In the genomic region with DNA sequence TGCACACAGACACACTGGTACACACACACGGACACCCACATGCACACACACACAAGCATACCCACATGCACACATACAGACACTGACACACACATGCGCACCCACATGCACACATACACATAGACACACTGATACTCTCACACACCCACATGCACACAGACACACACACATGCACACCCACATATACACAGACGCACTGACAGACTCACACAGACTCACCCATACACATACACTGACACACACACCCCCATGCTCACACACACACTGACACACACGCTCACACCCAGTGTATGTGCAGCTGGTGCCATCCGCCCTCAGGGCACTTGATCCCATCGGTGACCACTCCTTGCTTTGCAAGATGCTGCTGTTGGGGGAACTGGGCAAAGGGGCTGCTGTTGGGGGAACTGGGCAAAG, we compare ENCODE assay signal across 20 cellular contexts. TPM values are rescaled to one million over a fixed set of nuclear protein-coding genes. Genes with fewer than 3 reads are reported as not detected.
DNase-seq lines count a peak whose midpoint lies in the region; ATAC-seq and TF ChIP-seq lines count a peak whose summit lies in the region.
"Had no signal": no experiment of that assay in that cellular context is flagged by ENCODE, and none has a peak within 500 bp of the region (broad histone marks: within the 10 kb centered on the region; RNA-seq: fewer than 3 reads in every experiment).

No MANE protein-coding gene starts in this region.

- no peaks in the 10 kb centered on the region for H3K27me3 ChIP-seq in SK-N-SH (ENCODE audit: insufficient read depth)
- H3K27me3 ChIP-seq in Peyer's patch: no peaks in the 10 kb centered on the region
- H3K27me3 ChIP-seq: SJCRH30 had no signal

- H3K79me2 ChIP-seq in SK-N-SH (ENCODE audit: insufficient read depth): no peaks in the 10 kb centered on the region

- POLR2A ChIA-PET in SK-N-SH (lab: Yijun Ruan, JAX): no interaction called here

- no peak for TF ChIP-seq POLR2A in Peyer's patch (IDR thresholded peaks at IDR 0.05)

- no peaks in the 10 kb centered on the region for H4K20me1 ChIP-seq in SK-N-SH (ENCODE audit: insufficient read depth)

- TF ChIP-seq CTCF in SK-N-SH (IDR thresholded peaks at IDR 0.05) (no peak), Peyer's patch (IDR thresholded peaks at IDR 0.05) (no peak)

- no peak overlapping the region for H2AFZ ChIP-seq in SK-N-SH (ENCODE audit: low read depth)

- TF ChIP-seq RAD21 in SK-N-SH (IDR thresholded peaks at IDR 0.05; ENCODE audit: low read length): no peak

- no peak overlapping the region for H3K4me2 ChIP-seq in SK-N-SH
- H3K4me2 ChIP-seq: smooth muscle cell had no signal

- CTCF ChIA-PET in SK-N-SH (lab: Yijun Ruan, JAX): no interaction called here

- DNase-seq in SK-N-SH (peak; percentile 25), Peyer's patch (no peak), superior temporal gyrus (ENCODE audit: extremely low spot score) (peak; percentile 1)
- DNase-seq: glutamatergic neuron; NCI-H226; PC-3; stimulated activated CD4-positive, alpha-beta T cell treated with anti-CD3 and anti-CD28 coated beads, Interleukin-4, amount 100 ng/mL, for 1 hour had no signal

- no peak overlapping the region for H3K9ac ChIP-seq in SK-N-SH

- H3K4me1 ChIP-seq in SK-N-SH (ENCODE audit: control insufficient read depth in 1 of 2, insufficient read depth in 2 of 2, low read depth in 1 of 2, low read length in 1 of 2): peaks cover 0 to 18% of the 10 kb centered on the region in 2 experiments; a peak in 1 of 4 replicates
- H3K4me1 ChIP-seq in Peyer's patch: peaks cover 0 to 43% (median 15%) of the 10 kb centered on the region in 4 donors

- TF ChIP-seq EP300 in SK-N-SH (IDR thresholded peaks at IDR 0.05; ENCODE audit: borderline replicate concordance in 1 of 2, low read depth in 1 of 2, low read length in 1 of 2): no peak

- H3K9me2 ChIP-seq in SK-N-SH: no peaks in the 10 kb centered on the region

- peaks cover 4% of the 10 kb centered on the region for H3F3A ChIP-seq in SK-N-SH (replicated peaks; ENCODE audit: insufficient read depth)

- ATAC-seq in SK-N-SH treated with all-trans-retinoic acid at 6 μM for 48 hours (no peak), esophagus mucosa (peak; percentile 7), HG03354 (IDR thresholded peaks at IDR 0.05; ENCODE audit: poor library complexity, severe bottlenecking, unreplicated experiment) (no peak), HG02571 (IDR thresholded peaks at IDR 0.05; ENCODE audit: unreplicated experiment) (no peak), GM19035 (IDR thresholded peaks at IDR 0.05; ENCODE audit: unreplicated experiment) (no peak)
- ATAC-seq: PC-3 had no signal

- no peaks in the 10 kb centered on the region for H3K36me3 ChIP-seq in SK-N-SH (replicated peaks in 1 of 2; ENCODE audit: control insufficient read depth in 1 of 2, insufficient read depth in 2 of 2, low read length in 1 of 2)
- H3K36me3 ChIP-seq in Peyer's patch: no peaks in the 10 kb centered on the region
- H3K36me3 ChIP-seq: SJCRH30 had no signal

- H3K4me3 ChIP-seq in SK-N-SH (ENCODE audit: low read depth in 2 of 2, low read length in 1 of 2) (no peak overlapping the region), Peyer's patch (peak overlapping the region in 1 of 4 donors; percentile 16)
- H3K4me3 ChIP-seq: SJCRH30, smooth muscle cell had no signal

- no peak overlapping the region for H3K27ac ChIP-seq in SK-N-SH (ENCODE audit: low read depth in 2 of 2, low read length in 1 of 2)
- H3K27ac ChIP-seq in Peyer's patch: peak overlapping the region; percentile 17 to 81 (median 60)
- H3K27ac ChIP-seq: 22Rv1, SJCRH30 had no signal

- H3K9me3 ChIP-seq in SK-N-SH: no peaks in the 10 kb centered on the region
- H3K9me3 ChIP-seq in Peyer's patch: no peaks in the 10 kb centered on the region
- H3K9me3 ChIP-seq: SJCRH30 had no signal

- WGBS in SK-N-SH (ENCODE audit: low lambda C conversion rate): 88% methylated on average over 6 of the region's 6 CpGs

TF ChIP-seq in SK-N-SH, 30 proteins besides CTCF, POLR2A, EP300 and RAD21:
- TF ChIP-seq YY1 (IDR thresholded peaks at IDR 0.05; ENCODE audit: low read depth): no peak

TF ChIP-seq in SK-N-SH treated with all-trans-retinoic acid at 6 μM for 48 hours, 23 proteins besides CTCF, POLR2A, EP300 and RAD21:
- TF ChIP-seq ZNF8 (CRISPR knock-in tag; IDR thresholded peaks at IDR 0.05) (no peak), ZNF565 (CRISPR knock-in tag; conservative IDR thresholded peaks at IDR 0.05; ENCODE audit: low read depth) (no peak), ISL1 (CRISPR knock-in tag; IDR thresholded peaks at IDR 0.05) (no peak), ZC3H10 (CRISPR knock-in tag; IDR thresholded peaks at IDR 0.05) (no peak), GLIS3 (CRISPR knock-in tag; IDR thresholded peaks at IDR 0.05) (no peak), TCF4 (CRISPR knock-in tag; IDR thresholded peaks at IDR 0.05; ENCODE audit: borderline replicate concordance) (no peak)
- TF ChIP-seq, protein P1, sequence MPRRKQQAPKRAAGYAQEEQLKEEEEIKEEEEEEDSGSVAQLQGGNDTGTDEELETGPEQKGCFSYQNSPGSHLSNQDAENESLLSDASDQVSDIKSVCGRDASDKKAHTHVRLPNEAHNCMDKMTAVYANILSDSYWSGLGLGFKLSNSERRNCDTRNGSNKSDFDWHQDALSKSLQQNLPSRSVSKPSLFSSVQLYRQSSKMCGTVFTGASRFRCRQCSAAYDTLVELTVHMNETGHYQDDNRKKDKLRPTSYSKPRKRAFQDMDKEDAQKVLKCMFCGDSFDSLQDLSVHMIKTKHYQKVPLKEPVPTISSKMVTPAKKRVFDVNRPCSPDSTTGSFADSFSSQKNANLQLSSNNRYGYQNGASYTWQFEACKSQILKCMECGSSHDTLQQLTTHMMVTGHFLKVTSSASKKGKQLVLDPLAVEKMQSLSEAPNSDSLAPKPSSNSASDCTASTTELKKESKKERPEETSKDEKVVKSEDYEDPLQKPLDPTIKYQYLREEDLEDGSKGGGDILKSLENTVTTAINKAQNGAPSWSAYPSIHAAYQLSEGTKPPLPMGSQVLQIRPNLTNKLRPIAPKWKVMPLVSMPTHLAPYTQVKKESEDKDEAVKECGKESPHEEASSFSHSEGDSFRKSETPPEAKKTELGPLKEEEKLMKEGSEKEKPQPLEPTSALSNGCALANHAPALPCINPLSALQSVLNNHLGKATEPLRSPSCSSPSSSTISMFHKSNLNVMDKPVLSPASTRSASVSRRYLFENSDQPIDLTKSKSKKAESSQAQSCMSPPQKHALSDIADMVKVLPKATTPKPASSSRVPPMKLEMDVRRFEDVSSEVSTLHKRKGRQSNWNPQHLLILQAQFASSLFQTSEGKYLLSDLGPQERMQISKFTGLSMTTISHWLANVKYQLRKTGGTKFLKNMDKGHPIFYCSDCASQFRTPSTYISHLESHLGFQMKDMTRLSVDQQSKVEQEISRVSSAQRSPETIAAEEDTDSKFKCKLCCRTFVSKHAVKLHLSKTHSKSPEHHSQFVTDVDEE (CRISPR knock-in tag; IDR thresholded peaks at IDR 0.05): no peak
- TF ChIP-seq, protein P2, sequence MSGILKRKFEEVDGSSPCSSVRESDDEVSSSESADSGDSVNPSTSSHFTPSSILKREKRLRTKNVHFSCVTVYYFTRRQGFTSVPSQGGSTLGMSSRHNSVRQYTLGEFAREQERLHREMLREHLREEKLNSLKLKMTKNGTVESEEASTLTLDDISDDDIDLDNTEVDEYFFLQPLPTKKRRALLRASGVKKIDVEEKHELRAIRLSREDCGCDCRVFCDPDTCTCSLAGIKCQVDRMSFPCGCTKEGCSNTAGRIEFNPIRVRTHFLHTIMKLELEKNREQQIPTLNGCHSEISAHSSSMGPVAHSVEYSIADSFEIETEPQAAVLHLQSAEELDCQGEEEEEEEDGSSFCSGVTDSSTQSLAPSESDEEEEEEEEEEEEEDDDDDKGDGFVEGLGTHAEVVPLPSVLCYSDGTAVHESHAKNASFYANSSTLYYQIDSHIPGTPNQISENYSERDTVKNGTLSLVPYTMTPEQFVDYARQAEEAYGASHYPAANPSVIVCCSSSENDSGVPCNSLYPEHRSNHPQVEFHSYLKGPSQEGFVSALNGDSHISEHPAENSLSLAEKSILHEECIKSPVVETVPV (CRISPR knock-in tag; IDR thresholded peaks at IDR 0.05): no peak

RNA-seq across cellular contexts. Expression of a gene that starts 9.7 kb away (rescaled TPM):
- 23.9 and 25.1 TPM in 2 replicates for polyA plus RNA-seq in SK-N-SH (2012; rRNA removed)
- 17.3 and 20.8 TPM in 2 replicates for polyA plus RNA-seq in SK-N-SH (2012; cell fraction: cytosol; rRNA removed)
- 26.8 and 31.9 TPM in 2 replicates for polyA plus RNA-seq in SK-N-SH (2012; cell fraction: nucleus; rRNA removed)
- 10 to 100 TPM in 1 of 4 donors, 1 to 10 TPM in 3; 3.5 to 41.3 (median 6.9) TPM for total RNA-seq in Peyer's patch
- 1.6 TPM for total RNA-seq in esophagus mucosa

RNA-seq across cellular contexts. Expression of a gene that starts 36.9 kb away (rescaled TPM):
- polyA plus RNA-seq in SK-N-SH (2012; rRNA removed): not detected in 2 replicates
- not detected in 2 replicates for polyA plus RNA-seq in SK-N-SH (2012; cell fraction: cytosol; rRNA removed)
- polyA plus RNA-seq in SK-N-SH (2012; cell fraction: nucleus; rRNA removed): not detected in 2 replicates
- total RNA-seq in Peyer's patch (not detected), esophagus mucosa (not detected)
- total RNA-seq: activated CD4-positive, alpha-beta memory T cell treated with anti-CD3 and anti-CD28 coated beads, Interleukin-2, amount 10 ng/mL, durations not matched to agents 7 days and 5 days; endodermal cell; fibroblast of lung; left lobe of liver; PC-3; smooth muscle cell; ureter had no signal
- polyA plus RNA-seq: fibroblast of lung, smooth muscle cell had no signal

Comparison
In these comparisons a context has a peak if more than half of its experiments do, and no peak if none do; other contexts are left out.
1. DNase-seq: peak in SK-N-SH (single experiment) and superior temporal gyrus (single experiment); none in Peyer's patch (0 of 3).
2. H3K27ac ChIP-seq: peak in Peyer's patch (4 of 4); none in SK-N-SH (0 of 2).